In genomic region chr13:112469071-112469745, GRCh38 we compare ENCODE assay signal across 23 cellular contexts.
A peak's percentile ranks its signal among the peaks of the same experiment; 100 is the strongest.
DNase-seq lines count a peak whose midpoint lies in the region; ATAC-seq, FAIRE-seq and TF ChIP-seq lines count a peak whose summit lies in the region.
"Had no signal": no experiment of that assay in that cellular context is flagged by ENCODE, and none has a peak within 500 bp of the region (broad histone marks: within the 10 kb centered on the region; RNA-seq: fewer than 3 reads in every experiment).

No MANE protein-coding gene starts in this region.

- H3K4me3 ChIP-seq in HepG2 (replicated peaks in 1 of 3; ENCODE audit: insufficient read depth in 1 of 3, low read depth in 2 of 3, low read length in 3 of 3), result no peak overlapping the region
- no peak overlapping the region for H3K4me3 ChIP-seq in right lobe of liver
- H3K4me3 ChIP-seq in neuronal stem cell (ENCODE audit: low read length in 2 of 2), result no peak overlapping the region
- H3K4me3 ChIP-seq: K562 had no signal

- H3K79me1 ChIP-seq in neuronal stem cell (ENCODE audit: low read depth, low read length), result no peaks in the 10 kb centered on the region

- CTCF ChIA-PET in HepG2 (lab: Yijun Ruan, JAX; ENCODE audit: low intra/inter-chr PET ratio, low total read pairs), result no interaction called here

- no peak overlapping the region for H4K8ac ChIP-seq in neuronal stem cell (ENCODE audit: low read depth, low read length)

- H3K27me3 ChIP-seq in HepG2 (ENCODE audit: control insufficient read depth in 1 of 2, insufficient read depth in 2 of 2, low read length in 2 of 2), result peaks cover 0 to 13% of the 10 kb centered on the region in 2 experiments; a peak in 2 of 5 replicates
- no peaks in the 10 kb centered on the region for H3K27me3 ChIP-seq in right lobe of liver
- no peaks in the 10 kb centered on the region for H3K27me3 ChIP-seq in neuronal stem cell (ENCODE audit: control insufficient read depth in 3 of 3, insufficient read depth in 3 of 3, low read depth in 1 of 3, low read length in 3 of 3)

- H3K4me2 ChIP-seq in HepG2 (ENCODE audit: low read depth, low read length), result no peak overlapping the region
- no peak overlapping the region for H3K4me2 ChIP-seq in neuronal stem cell (ENCODE audit: insufficient read depth, low read length, poor library complexity, severe bottlenecking)
- H3K4me2 ChIP-seq: SK-N-SH had no signal

- H2BK12ac ChIP-seq in neuronal stem cell (ENCODE audit: low read length), result no peak overlapping the region

- H3K36me3 ChIP-seq in HepG2 (replicated peaks in 1 of 2; ENCODE audit: control insufficient read depth in 1 of 2, insufficient read depth in 2 of 2, low read length in 2 of 2) (no peaks in the 10 kb centered on the region), right lobe of liver (no peaks in the 10 kb centered on the region), neuronal stem cell (replicated peaks in 1 of 2; ENCODE audit: control insufficient read depth in 2 of 2, insufficient read depth in 2 of 2, low read length in 2 of 2) (no peaks in the 10 kb centered on the region)

- BruUV-seq in HepG2 (replicated peaks; lab: Mats Ljungman, UMichigan), result no TSS peak

- FAIRE-seq in HepG2 (lab: Jason Lieb, UNC), result no peak
- FAIRE-seq: G401.6, GM12891, H54, K562, RCC 7860 had no signal

- no peak overlapping the region for H2AFZ ChIP-seq in HepG2 (ENCODE audit: low read length)
- no peak overlapping the region for H2AFZ ChIP-seq in neuronal stem cell (ENCODE audit: low read length)

- H3K4me1 ChIP-seq in HepG2 (ENCODE audit: insufficient read depth, low read length), result no peaks in the 10 kb centered on the region
- peaks cover 0 to 3% (median 0%) of the 10 kb centered on the region in 4 donors for H3K4me1 ChIP-seq in right lobe of liver
- H3K4me1 ChIP-seq in neuronal stem cell (ENCODE audit: control insufficient read depth in 2 of 2, insufficient read depth in 1 of 2, low read depth in 1 of 2, low read length in 2 of 2), result no peaks in the 10 kb centered on the region
- H3K4me1 ChIP-seq: Caco-2 had no signal

- no peak overlapping the region for H4K91ac ChIP-seq in neuronal stem cell (ENCODE audit: low read depth, low read length, poor library complexity)

- peak overlapping the region; percentile 1 for H2AK5ac ChIP-seq in neuronal stem cell (ENCODE audit: low read depth, low read length)

- H2BK15ac ChIP-seq in neuronal stem cell (ENCODE audit: low read length), result no peak overlapping the region

- TF ChIP-seq EP300 in HepG2 (IDR thresholded peaks at IDR 0.05; ENCODE audit: low read depth in 2 of 2, low read length in 2 of 2), result no peak
- TF ChIP-seq EP300 in HepG2 (CRISPR knock-in tag; IDR thresholded peaks at IDR 0.05; ENCODE audit: borderline replicate concordance), result no peak

- DNase-seq in HepG2 (ENCODE audit: low spot score), result no peak
- DNase-seq in right lobe of liver, result no peak
- DNase-seq in islet precursor cell, result peak; percentile 43
- DNase-seq in neuronal stem cell (ENCODE audit: low spot score), result no peak
- no peak for DNase-seq in SK-N-DZ (ENCODE audit: low spot score)
- DNase-seq: Caco-2; CD8-positive, alpha-beta T cell; Kasumi-1; NCI-H1105; NCI-H1436 treated with DMSO at 0.1 percent for 48 hours; NCI-H1930; NCI-H2107; NCI-H524; NCI-H774; SIG-M5; SK-N-SH had no signal

- no peak for TF ChIP-seq RAD21 in HepG2 (CRISPR knock-in tag; IDR thresholded peaks at IDR 0.05)

- H4K20me1 ChIP-seq in HepG2 (ENCODE audit: insufficient read depth, low read length), result no peaks in the 10 kb centered on the region

- WGBS in HepG2 (ENCODE audit: low lambda C conversion rate), result 14% methylated on average over 5 of the region's 14 CpGs
- WGBS in right lobe of liver (ENCODE audit: insufficient coverage, low coverage, low lambda C conversion rate, missing lambda C conversion rate), result no CpG with 5 or more reads among the region's 14 CpGs
- WGBS in neuronal stem cell (ENCODE audit: extremely low coverage in 2 of 2, insufficient read length in 2 of 2, insufficient replicate concordance in 1 of 2), 2 donors, result no CpG with 5 or more reads among the region's 14 CpGs

- H3K79me2 ChIP-seq in HepG2 (ENCODE audit: insufficient read depth, low read length), result no peaks in the 10 kb centered on the region

- no peak overlapping the region for H2BK120ac ChIP-seq in neuronal stem cell (ENCODE audit: low read depth, low read length)

- H3K9me3 ChIP-seq in HepG2 (ENCODE audit: low read length) (no peaks in the 10 kb centered on the region), right lobe of liver (no peaks in the 10 kb centered on the region), neuronal stem cell (replicated peaks in 1 of 2; ENCODE audit: control insufficient read depth in 2 of 2, insufficient read depth in 1 of 2, low read depth in 1 of 2, low read length in 2 of 2) (peaks cover 0 to 1% of the 10 kb centered on the region in 2 donors)
- H3K9me3 ChIP-seq: SK-N-SH had no signal

- H3K9ac ChIP-seq in HepG2 (ENCODE audit: insufficient read depth, low read depth, low read length), result no peak overlapping the region
- H3K9ac ChIP-seq in neuronal stem cell (ENCODE audit: low read depth, low read length, poor library complexity), result no peak overlapping the region
- H3K9ac ChIP-seq: SK-N-SH had no signal

- H3K4ac ChIP-seq in neuronal stem cell (ENCODE audit: low read length), result no peak overlapping the region

- no peak overlapping the region for H3K18ac ChIP-seq in neuronal stem cell (ENCODE audit: low read length)

- TF ChIP-seq CTCF in HepG2 (CRISPR knock-in tag; IDR thresholded peaks at IDR 0.05) (no peak), right lobe of liver (IDR thresholded peaks at IDR 0.05) (no peak)

- no peak overlapping the region for H3K14ac ChIP-seq in neuronal stem cell (ENCODE audit: low read length)

- TF ChIP-seq POLR2A in HepG2 (IDR thresholded peaks at IDR 0.05; ENCODE audit: insufficient read depth in 1 of 2, low read depth in 2 of 2, low read length in 2 of 2) (no peak), right lobe of liver (IDR thresholded peaks at IDR 0.05) (no peak), GM18505 (IDR thresholded peaks at IDR 0.05; ENCODE audit: borderline replicate concordance, extremely low read depth, insufficient read depth, insufficient read length) (no peak)

- H3K23ac ChIP-seq in neuronal stem cell (ENCODE audit: low read depth, low read length, poor library complexity), result peak overlapping the region; percentile 3

- no peak overlapping the region for H2BK5ac ChIP-seq in neuronal stem cell (ENCODE audit: low read length)

- POLR2A ChIA-PET in HepG2 (lab: Yijun Ruan, JAX), result no interaction called here

- in situ Hi-C loops in HepG2 (cut with HindIII; ENCODE audit: extremely low pct_ligation_motif_present, low pct_unique_long_range_greater_than_20kb), result no loop called here

- intact Hi-C loops in HepG2 (cut with micrococcal nuclease; ENCODE audit: unreplicated experiment) (no loop called here), right lobe of liver (cut with DNase I) (no loop called here)

- no peak overlapping the region for H3K27ac ChIP-seq in HepG2 (ENCODE audit: extremely low read length, insufficient read depth, low read length)
- no peak overlapping the region for H3K27ac ChIP-seq in right lobe of liver
- H3K27ac ChIP-seq in neuronal stem cell (replicated peaks; ENCODE audit: low read length), result no peak overlapping the region

- no peak for ATAC-seq in HepG2
- ATAC-seq in right lobe of liver, result no peak
- no peak for ATAC-seq in HG02981 (IDR thresholded peaks at IDR 0.05; ENCODE audit: unreplicated experiment)
- ATAC-seq in GM18505 (IDR thresholded peaks at IDR 0.05; ENCODE audit: unreplicated experiment), result no peak
- ATAC-seq: CD8-positive, alpha-beta T cell; K562 had no signal

TF ChIP-seq in HepG2, 621 proteins besides CTCF, POLR2A, EP300 and RAD21:
- peak; percentile 10; the same call in 1 of the 2 replicates for TF ChIP-seq MNT (IDR thresholded peaks at IDR 0.05)
- TF ChIP-seq MTA1 (CRISPR knock-in tag; IDR thresholded peaks at IDR 0.05; ENCODE audit: borderline replicate concordance), result no peak
- no peak for TF ChIP-seq IKZF4 (CRISPR knock-in tag; IDR thresholded peaks at IDR 0.05; ENCODE audit: borderline replicate concordance, low read depth, not compliant biosample characterization)
